Comparison of ENCODE assay signal across 13 cellular contexts in the genomic region with DNA sequence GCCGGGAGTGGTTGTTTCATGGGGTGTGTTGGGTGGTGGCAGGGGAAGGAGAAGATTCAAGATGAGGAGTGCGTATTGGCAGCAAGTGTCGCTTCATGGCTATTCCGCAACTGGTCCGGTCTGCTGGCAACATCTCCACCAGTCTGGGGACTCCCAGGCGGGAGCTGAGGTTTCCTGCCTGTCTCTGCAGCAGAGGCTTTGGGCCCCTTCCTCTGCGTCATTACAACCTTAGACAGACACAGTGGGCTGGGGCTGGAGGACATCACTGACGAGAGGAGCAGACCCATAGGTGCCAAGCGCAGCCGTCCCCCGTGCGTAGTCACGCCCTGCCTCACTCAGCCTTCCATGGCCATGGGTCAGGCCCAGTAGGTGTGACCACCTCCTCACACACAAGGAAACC. TPM values are rescaled to one million over a fixed set of nuclear protein-coding genes. Genes with fewer than 3 reads are reported as not detected.
DNase-seq lines count a peak whose midpoint lies in the region; ATAC-seq, FAIRE-seq and TF ChIP-seq lines count a peak whose summit lies in the region.
"Had no signal": no experiment of that assay in that cellular context is flagged by ENCODE, and none has a peak within 500 bp of the region (broad histone marks: within the 10 kb centered on the region; RNA-seq: fewer than 3 reads in every experiment).

No MANE protein-coding gene starts in this region.

- H3K4me3 ChIP-seq in CD8-positive, alpha-beta memory T cell (ENCODE audit: low read length): no peak overlapping the region
- no peak overlapping the region for H3K4me3 ChIP-seq in pancreas
- H3K4me3 ChIP-seq: coronary artery, sigmoid colon had no signal

- H3K9me3 ChIP-seq in CD8-positive, alpha-beta memory T cell (ENCODE audit: low read length): no peaks in the 10 kb centered on the region
- no peaks in the 10 kb centered on the region for H3K9me3 ChIP-seq in pancreas
- H3K9me3 ChIP-seq: sigmoid colon had no signal

- peaks cover 25% of the 10 kb centered on the region for H3K36me3 ChIP-seq in CD8-positive, alpha-beta memory T cell (ENCODE audit: insufficient read depth, low read length)
- H3K36me3 ChIP-seq in pancreas: peaks cover 0 to 12% (median 0%) of the 10 kb centered on the region in 3 donors

- WGBS in pancreas, 2 donors: 94 to 98% methylated on average over 13 of the region's 13 CpGs

- peak; percentile 76 to 89 for ATAC-seq in natural killer cell treated with Interleukin-12 subunit alpha and Interleukin-12 subunit beta and Interleukin-15 and Interleukin-18, amount 100 ng/mL, for 72 hours
- ATAC-seq in left ventricle myocardium superior (no peak), pancreas (no peak), GM19452 (IDR thresholded peaks at IDR 0.05; ENCODE audit: unreplicated experiment) (no peak)

- peak overlapping the region in 3 of 7 donors; percentile 32 to 53 (median 40) for H3K4me3 Mint-ChIP-seq in CD8-positive, alpha-beta memory T cell
- H3K4me3 Mint-ChIP-seq in activated T-helper 2 cell treated with anti-CD3 and anti-CD28 coated beads, Interferon-gamma antibody, Interleukin-2, Interleukin-4, amounts not matched to agents 10 μg/mL and 5 μg/mL and 100 μg/mL, durations not matched to agents 14 hours and 24 hours and 36 hours (ENCODE audit: low read depth): peak overlapping the region; percentile 65
- peak overlapping the region; percentile 82 for H3K4me3 Mint-ChIP-seq in natural killer cell treated with Interleukin-12 subunit alpha and Interleukin-12 subunit beta and Interleukin-15 and Interleukin-18, amount 100 ng/mL, for 72 hours

- no peaks in the 10 kb centered on the region for H3K27me3 ChIP-seq in CD8-positive, alpha-beta memory T cell (ENCODE audit: insufficient read depth, low read length, poor library complexity, severe bottlenecking)
- H3K27me3 ChIP-seq in pancreas: no peaks in the 10 kb centered on the region
- H3K27me3 ChIP-seq: sigmoid colon had no signal

- no peaks in the 10 kb centered on the region for H3K27me3 Mint-ChIP-seq in CD8-positive, alpha-beta memory T cell
- H3K27me3 Mint-ChIP-seq in activated T-helper 2 cell treated with anti-CD3 and anti-CD28 coated beads, Interferon-gamma antibody, Interleukin-2, Interleukin-4, amounts not matched to agents 10 μg/mL and 5 μg/mL and 100 μg/mL, durations not matched to agents 14 hours and 24 hours and 36 hours (ENCODE audit: low read depth): no peaks in the 10 kb centered on the region
- H3K27me3 Mint-ChIP-seq in natural killer cell treated with Interleukin-12 subunit alpha and Interleukin-12 subunit beta and Interleukin-15 and Interleukin-18, amount 100 ng/mL, for 72 hours: no peaks in the 10 kb centered on the region

- peaks cover 32 to 49% (median 42%) of the 10 kb centered on the region in 3 donors for H3K4me1 Mint-ChIP-seq in CD8-positive, alpha-beta memory T cell
- H3K4me1 Mint-ChIP-seq in activated T-helper 2 cell treated with anti-CD3 and anti-CD28 coated beads, Interferon-gamma antibody, Interleukin-2, Interleukin-4, amounts not matched to agents 10 μg/mL and 5 μg/mL and 100 μg/mL, durations not matched to agents 14 hours and 24 hours and 36 hours (ENCODE audit: low read depth): peaks cover 61% of the 10 kb centered on the region
- peaks cover 42 to 44% of the 10 kb centered on the region in 2 donors for H3K4me1 Mint-ChIP-seq in natural killer cell treated with Interleukin-12 subunit alpha and Interleukin-12 subunit beta and Interleukin-15 and Interleukin-18, amount 100 ng/mL, for 72 hours (ENCODE audit: low read depth in 2 of 2)

- CTCF ChIA-PET in CD8-positive, alpha-beta memory T cell (lab: Charles Lee): no interaction called here

- TF ChIP-seq CTCF in pancreas (IDR thresholded peaks at IDR 0.05): no peak

- intact Hi-C loops in activated T-helper 2 cell treated with anti-CD3 and anti-CD28 coated beads, Interferon-gamma antibody, Interleukin-2, Interleukin-4, amounts not matched to agents 10 μg/mL and 5 μg/mL and 100 μg/mL, durations not matched to agents 14 hours and 24 hours and 36 hours (cut with micrococcal nuclease): loop anchor here (1.0 kb wide), 1 partner anchor 35 kb away; no protein-coding TSS in a partner anchor
- intact Hi-C loops in left ventricle myocardium superior (cut with micrococcal nuclease) (no loop called here), pancreas (cut with DNase I) (loop anchor here in 1 of 3 donors (5.0 kb wide), 2 partner anchors 193 to 343 kb away; no protein-coding TSS in a partner anchor)

- H3K27ac ChIP-seq in CD8-positive, alpha-beta memory T cell (ENCODE audit: low read depth, low read length): no peak overlapping the region
- H3K27ac ChIP-seq in pancreas: peak overlapping the region in 1 of 4 donors; percentile 89

- peaks cover 8 to 85% (median 13%) of the 10 kb centered on the region in 3 donors for H3K36me3 Mint-ChIP-seq in CD8-positive, alpha-beta memory T cell
- peaks cover 75% of the 10 kb centered on the region for H3K36me3 Mint-ChIP-seq in activated T-helper 2 cell treated with anti-CD3 and anti-CD28 coated beads, Interferon-gamma antibody, Interleukin-2, Interleukin-4, amounts not matched to agents 10 μg/mL and 5 μg/mL and 100 μg/mL, durations not matched to agents 14 hours and 24 hours and 36 hours (ENCODE audit: low read depth)
- H3K36me3 Mint-ChIP-seq in natural killer cell treated with Interleukin-12 subunit alpha and Interleukin-12 subunit beta and Interleukin-15 and Interleukin-18, amount 100 ng/mL, for 72 hours: no peaks in the 10 kb centered on the region

- peaks cover 17% of the 10 kb centered on the region for H3K4me1 ChIP-seq in CD8-positive, alpha-beta memory T cell (ENCODE audit: insufficient read depth, low read length)
- peaks cover 24 to 34% (median 28%) of the 10 kb centered on the region in 3 donors for H3K4me1 ChIP-seq in pancreas

- no peak for FAIRE-seq in pancreas (lab: Jason Lieb, UNC)
- FAIRE-seq: RCC 7860 had no signal

- H3K27ac Mint-ChIP-seq in CD8-positive, alpha-beta memory T cell: peak overlapping the region; percentile 64 to 93 (median 90)
- H3K27ac Mint-ChIP-seq in activated T-helper 2 cell treated with anti-CD3 and anti-CD28 coated beads, Interferon-gamma antibody, Interleukin-2, Interleukin-4, amounts not matched to agents 10 μg/mL and 5 μg/mL and 100 μg/mL, durations not matched to agents 14 hours and 24 hours and 36 hours: peak overlapping the region; percentile 84
- peak overlapping the region; percentile 92 to 99 for H3K27ac Mint-ChIP-seq in natural killer cell treated with Interleukin-12 subunit alpha and Interleukin-12 subunit beta and Interleukin-15 and Interleukin-18, amount 100 ng/mL, for 72 hours

- peak in 2 of 5 donors; percentile 36 to 62 for DNase-seq in CD8-positive, alpha-beta memory T cell
- DNase-seq in Kasumi-1 (lab: John Stamatoyannopoulos, UW): peak; percentile 95
- DNase-seq in activated T-helper 2 cell treated with anti-CD3 and anti-CD28 coated beads, Interferon-gamma antibody, Interleukin-2, Interleukin-4, amounts not matched to agents 10 μg/mL and 5 μg/mL and 100 μg/mL, durations not matched to agents 14 hours and 24 hours and 36 hours (ENCODE audit: low spot score): no peak
- DNase-seq in natural killer cell treated with Interleukin-12 subunit alpha and Interleukin-12 subunit beta and Interleukin-15 and Interleukin-18, amount 100 ng/mL, for 72 hours (ENCODE audit: low spot score): peak; percentile 83
- no peak for DNase-seq in left ventricle myocardium superior
- DNase-seq in NCI-H1417 treated with DMSO at 0.1 percent for 48 hours (lab: John Stamatoyannopoulos, UW): no peak
- no peak for DNase-seq in pancreas
- DNase-seq: Calu3, NCI-H187 treated with DMSO at 0.1 percent for 48 hours, sigmoid colon had no signal

- no peaks in the 10 kb centered on the region for H3K9me3 Mint-ChIP-seq in CD8-positive, alpha-beta memory T cell
- no peaks in the 10 kb centered on the region for H3K9me3 Mint-ChIP-seq in activated T-helper 2 cell treated with anti-CD3 and anti-CD28 coated beads, Interferon-gamma antibody, Interleukin-2, Interleukin-4, amounts not matched to agents 10 μg/mL and 5 μg/mL and 100 μg/mL, durations not matched to agents 14 hours and 24 hours and 36 hours
- H3K9me3 Mint-ChIP-seq in natural killer cell treated with Interleukin-12 subunit alpha and Interleukin-12 subunit beta and Interleukin-15 and Interleukin-18, amount 100 ng/mL, for 72 hours: no peaks in the 10 kb centered on the region

- POLR2A ChIA-PET in CD8-positive, alpha-beta memory T cell (lab: Charles Lee): no interaction called here

RNA-seq across cellular contexts. Expression of a gene that starts 38.6 kb away (rescaled TPM):
- total RNA-seq in CD8-positive, alpha-beta memory T cell: 10 to 100 TPM; 50.8 to 54.1 TPM
- 20.0 TPM for polyA plus RNA-seq in CD8-positive, alpha-beta memory T cell
- 75.2 and 75.5 TPM in 2 replicates for total RNA-seq in activated T-helper 2 cell treated with anti-CD3 and anti-CD28 coated beads, Interferon-gamma antibody, Interleukin-2, Interleukin-4, amounts not matched to agents 10 μg/mL and 5 μg/mL and 100 μg/mL, durations not matched to agents 14 hours and 24 hours and 36 hours
- total RNA-seq in natural killer cell treated with Interleukin-12 subunit alpha and Interleukin-12 subunit beta and Interleukin-15 and Interleukin-18, amount 100 ng/mL, for 72 hours: 10 to 100 TPM; 52.5 to 68.6 TPM
- total RNA-seq in left ventricle myocardium superior (8.5 TPM), pancreas (10 to 100 TPM; 14.4 to 23.7 (median 21.2) TPM)
- polyA plus RNA-seq in pancreas: 10 to 100 TPM; 10.4 to 21.6 TPM

Comparison
In these comparisons a context has a peak if more than half of its experiments do, and no peak if none do; other contexts are left out.
1. DNase-seq: peak in Kasumi-1 (2 of 2) and natural killer cell treated with Interleukin-12 subunit alpha and Interleukin-12 subunit beta and Interleukin-15 and Interleukin-18, amount 100 ng/mL, for 72 hours (single experiment); none in activated T-helper 2 cell treated with anti-CD3 and anti-CD28 coated beads, Interferon-gamma antibody, Interleukin-2, Interleukin-4, amounts not matched to agents 10 μg/mL and 5 μg/mL and 100 μg/mL, durations not matched to agents 14 hours and 24 hours and 36 hours (single experiment), left ventricle myocardium superior (single experiment), NCI-H1417 treated with DMSO at 0.1 percent for 48 hours (single experiment) and pancreas (0 of 6).
2. ATAC-seq: peak in natural killer cell treated with Interleukin-12 subunit alpha and Interleukin-12 subunit beta and Interleukin-15 and Interleukin-18, amount 100 ng/mL, for 72 hours (2 of 2); none in left ventricle myocardium superior (single experiment), pancreas (0 of 4) and GM19452 (single experiment).
3. Peak in every context shown above with its lines, with median percentiles within 50 percentile points of each other: H3K27ac Mint-ChIP-seq.